Comparison of ENCODE assay signal across 22 cellular contexts in the genomic region with DNA sequence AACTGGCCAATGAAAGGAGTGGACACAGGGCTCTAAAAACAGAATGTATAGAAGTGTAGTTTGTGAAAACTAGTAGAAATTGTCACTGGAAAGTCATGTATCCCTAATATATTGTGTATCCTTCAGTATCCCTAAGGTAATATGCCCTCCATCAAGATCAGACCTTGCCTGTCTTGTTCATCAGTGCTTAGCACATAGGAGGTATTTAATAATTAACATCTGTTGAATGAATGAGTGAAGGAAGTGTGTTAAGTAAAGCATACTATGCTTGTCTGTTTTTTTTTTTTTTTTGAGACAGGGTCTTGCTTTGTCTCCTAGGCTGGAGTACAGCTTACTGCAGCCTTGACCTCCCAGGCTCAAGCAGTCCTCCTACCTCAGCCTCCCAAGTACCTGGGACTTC. TPM values are rescaled to one million over a fixed set of nuclear protein-coding genes. Genes with fewer than 3 reads are reported as not detected.
DNase-seq lines count a peak whose midpoint lies in the region; ATAC-seq, FAIRE-seq and TF ChIP-seq lines count a peak whose summit lies in the region.
"Had no signal": no experiment of that assay in that cellular context is flagged by ENCODE, and none has a peak within 500 bp of the region (broad histone marks: within the 10 kb centered on the region; RNA-seq: fewer than 3 reads in every experiment).

No MANE protein-coding gene starts in this region.

- DNase-seq in A549 (ENCODE audit: low read depth in 1 of 2, low spot score in 1 of 2), result no peak
- peak; percentile 28 for DNase-seq in Caki2 (ENCODE audit: low read depth)
- no peak for DNase-seq in GM12878 (ENCODE audit: low read depth, low spot score)
- DNase-seq in renal cortical epithelial cell (ENCODE audit: low read depth), result peak; percentile 63
- no peak for DNase-seq in activated naive CD8-positive, alpha-beta T cell treated with anti-CD3 and anti-CD28 coated beads, Interleukin-2, amount 50 U/mL, for 24 hours
- DNase-seq in NOMO-1 treated with dmso at 0.1 percent for 144 hours (lab: John Stamatoyannopoulos, UW; ENCODE audit: unreplicated experiment), result no peak
- DNase-seq in RKO (ENCODE audit: low spot score), result no peak
- DNase-seq: 8988T; Caco-2; CD4-positive, CD25-positive, alpha-beta regulatory T cell; CD8-positive, alpha-beta T cell; DMS53; DMS79 treated with DMSO at 0.1 percent for 48 hours; GF-D8; GM23248; H7; HCEC 1CT had no signal

- TF ChIP-seq CTCF in A549 (IDR thresholded peaks at IDR 0.05) (no peak), GM12878 (IDR thresholded peaks at IDR 0.05 in 2 of 3, conservative IDR thresholded peaks at IDR 0.05 in 1 of 3; ENCODE audit: control insufficient read depth in 2 of 3, extremely low read depth in 1 of 3, insufficient read depth in 1 of 3, low read depth in 3 of 3, low read length in 3 of 3) (no peak)

- no peak overlapping the region for H3K9ac ChIP-seq in GM12878 (ENCODE audit: control insufficient read depth, insufficient read depth, low read length)
- H3K9ac ChIP-seq: BLaER1, GM23248 had no signal

- H3K27me3 ChIP-seq in GM12878 (replicated peaks in 1 of 2; ENCODE audit: control insufficient read depth in 2 of 2, insufficient read depth in 2 of 2, low read length in 1 of 2), result no peaks in the 10 kb centered on the region
- H3K27me3 ChIP-seq: BLaER1 had no signal

- RAD21 ChIA-PET in GM12878 (lab: Charles Lee; ENCODE audit: unreplicated experiment), result interaction anchor here (1.0 kb wide), 1 partner anchor 41 kb away, joined by 5 read pairs; no protein-coding TSS in a partner anchor

- ATAC-seq in A549 (no peak; a peak in 1 of 6 replicates), GM12878 (no peak)
- ATAC-seq in activated naive CD8-positive, alpha-beta T cell treated with anti-CD3 and anti-CD28 coated beads, Interleukin-2, amount 50 U/mL, for 24 hours, result no peak
- ATAC-seq: CD8-positive, alpha-beta T cell had no signal

- no peaks in the 10 kb centered on the region for H3K9me3 Mint-ChIP-seq in activated naive CD8-positive, alpha-beta T cell treated with anti-CD3 and anti-CD28 coated beads, Interleukin-2, amount 50 U/mL, for 24 hours
- H3K9me3 Mint-ChIP-seq: CD4-positive, CD25-positive, alpha-beta regulatory T cell; CD8-positive, alpha-beta T cell had no signal

- 0 out of 3 replicates have a peak overlapping the region, but pooled peaks have one; percentile 1 for H3K4me2 ChIP-seq in A549
- H3K4me2 ChIP-seq in GM12878 (ENCODE audit: control insufficient read depth, insufficient read depth), result no peak overlapping the region
- H3K4me2 ChIP-seq: BLaER1 had no signal

- no peaks in the 10 kb centered on the region for H3K27me3 Mint-ChIP-seq in activated naive CD8-positive, alpha-beta T cell treated with anti-CD3 and anti-CD28 coated beads, Interleukin-2, amount 50 U/mL, for 24 hours
- H3K27me3 Mint-ChIP-seq: B cell; CD4-positive, CD25-positive, alpha-beta regulatory T cell had no signal

- H3K4me3 ChIP-seq in A549, result no peak overlapping the region
- no peak overlapping the region for H3K4me3 ChIP-seq in GM12878
- H3K4me3 ChIP-seq: BLaER1, GM23248 had no signal

- TF ChIP-seq POLR2A in A549 (IDR thresholded peaks at IDR 0.05; ENCODE audit: low read length), result no peak
- no peak for TF ChIP-seq POLR2A in GM12878 (IDR thresholded peaks at IDR 0.05; ENCODE audit: low read depth, low read length)

- SMC1A ChIA-PET in GM12878 (lab: Charles Lee; ENCODE audit: uncharacterized antibody, unreplicated experiment), result interaction anchor here (0.6 to 1.7 kb wide), 2 partner anchors 12 to 14 kb away, joined by 3 to 5 read pairs; no protein-coding TSS in a partner anchor

- peaks cover 9% of the 10 kb centered on the region for H3K4me1 Mint-ChIP-seq in activated naive CD8-positive, alpha-beta T cell treated with anti-CD3 and anti-CD28 coated beads, Interleukin-2, amount 50 U/mL, for 24 hours

- BruUV-seq in GM12878 (replicated peaks; lab: Mats Ljungman, UMichigan), result no TSS peak

- FAIRE-seq in A549 (lab: Jason Lieb, UNC) (no peak), GM12878 (lab: Jason Lieb, UNC) (peak; percentile 13)
- FAIRE-seq: GM12892, H1 had no signal

- in situ Hi-C loops in Caki2 (cut with HindIII; ENCODE audit: low pct_unique_long_range_greater_than_20kb, low sequenced_read_pairs) (no loop called here), GM12878 (cut with MboI) (no loop called here)

- no peak overlapping the region for H3K4me3 Mint-ChIP-seq in activated naive CD8-positive, alpha-beta T cell treated with anti-CD3 and anti-CD28 coated beads, Interleukin-2, amount 50 U/mL, for 24 hours
- H3K4me3 Mint-ChIP-seq: B cell; CD4-positive, CD25-positive, alpha-beta regulatory T cell; CD8-positive, alpha-beta T cell had no signal

- H3K36me3 Mint-ChIP-seq in activated naive CD8-positive, alpha-beta T cell treated with anti-CD3 and anti-CD28 coated beads, Interleukin-2, amount 50 U/mL, for 24 hours (ENCODE audit: low read depth), result peaks cover 9% of the 10 kb centered on the region

- H3K27ac Mint-ChIP-seq in activated naive CD8-positive, alpha-beta T cell treated with anti-CD3 and anti-CD28 coated beads, Interleukin-2, amount 50 U/mL, for 24 hours, result no peak overlapping the region
- H3K27ac Mint-ChIP-seq: B cell; CD4-positive, CD25-positive, alpha-beta regulatory T cell; CD8-positive, alpha-beta T cell had no signal

- H3K4me1 ChIP-seq in A549, result peaks cover 16% of the 10 kb centered on the region
- no peaks in the 10 kb centered on the region for H3K4me1 ChIP-seq in GM12878 (ENCODE audit: control insufficient read depth, insufficient read depth, low read length)
- H3K4me1 ChIP-seq: BLaER1 had no signal

- no peak for TF ChIP-seq EP300 in A549 (IDR thresholded peaks at IDR 0.05)
- TF ChIP-seq EP300 in GM12878 (IDR thresholded peaks at IDR 0.05; ENCODE audit: borderline replicate concordance in 1 of 2, control insufficient read depth in 1 of 2, low read depth in 2 of 2, low read length in 2 of 2), result no peak

- TF ChIP-seq RAD21 in A549 (conservative IDR thresholded peaks at IDR 0.05 in 1 of 2, IDR thresholded peaks at IDR 0.05 in 1 of 2) (no peak), GM12878 (IDR thresholded peaks at IDR 0.05; ENCODE audit: insufficient read depth, low read depth, low read length) (no peak)

- POLR2A ChIA-PET in A549 (lab: Yijun Ruan, JAX), result interaction anchor here (1.1 kb wide), 1 partner anchor 36 kb away, joined by 3 read pairs; a partner anchor contains a TSS
- POLR2A ChIA-PET in GM12878 (lab: Charles Lee), result interaction anchor here (0.6 kb wide), 1 partner anchor 34 kb away, joined by 3 read pairs; no protein-coding TSS in a partner anchor

- H3K79me2 ChIP-seq in GM12878 (ENCODE audit: control insufficient read depth, insufficient read depth, low read length), result peaks cover 33% of the 10 kb centered on the region

- intact Hi-C loops in GM12878 (cut with micrococcal nuclease; ENCODE audit: unreplicated experiment), result no loop called here

- CTCF ChIA-PET in A549 (lab: Yijun Ruan, JAX) (interaction anchor here (0.9 to 1.6 kb wide), 3 partner anchors 16 to 424 kb away, joined by 3 to 5 read pairs (median 3); a partner anchor contains a TSS), GM12878 (lab: Yijun Ruan, JAX) (interaction anchor here (0.7 to 1.0 kb wide), 2 partner anchors 22 to 905 kb away, joined by 3 read pairs; no protein-coding TSS in a partner anchor)

- no peaks in the 10 kb centered on the region; a peak in 1 of 4 replicates for H3K36me3 ChIP-seq in GM12878 (ENCODE audit: control insufficient read depth in 2 of 2, insufficient read depth in 2 of 2, low read length in 1 of 2)

- H3K27ac ChIP-seq in A549 (no peak overlapping the region), GM12878 (ENCODE audit: control insufficient read depth, insufficient read depth) (no peak overlapping the region)
- H3K27ac ChIP-seq: BLaER1, C4-2B, GM23248 had no signal

- no peaks in the 10 kb centered on the region for H3K9me3 ChIP-seq in A549
- no peaks in the 10 kb centered on the region for H3K9me3 ChIP-seq in GM12878 (replicated peaks; ENCODE audit: control insufficient read depth, insufficient read depth, low read length)
- H3K9me3 ChIP-seq: BLaER1, Caco-2 had no signal

- H4K20me1 ChIP-seq in GM12878 (ENCODE audit: control insufficient read depth, insufficient read depth), result no peaks in the 10 kb centered on the region

- no peak overlapping the region for H2AFZ ChIP-seq in GM12878 (ENCODE audit: control insufficient read depth, low read depth, low read length)
- H2AFZ ChIP-seq: GM23248 had no signal

RNA-seq across cellular contexts. Expression of a gene that starts 15.8 kb away (rescaled TPM):
- 23.0 and 26.1 TPM in 2 replicates for polyA plus RNA-seq in A549 (2011; rRNA removed)
- 7.4 and 8.8 TPM in 2 replicates for polyA plus RNA-seq in A549 (2012; cell fraction: cytosol; rRNA removed)
- polyA plus RNA-seq in A549 (2012; cell fraction: nucleus; rRNA removed), result 9.8 and 12.5 TPM in 2 replicates
- 15.2 to 18.6 TPM (median 18.2 TPM) in 3 replicates for polyA plus RNA-seq in A549 (2017; fragmentation: RNase III; extraction: RNeasy Plus Mini Kit Qiagen cat#74134 plus additional on column Dnase treatment)
- polyA minus RNA-seq in A549 (2011; rRNA and poly(A)+ RNA removed), result 23.4 and 26.6 TPM in 2 replicates
- total RNA-seq in Caki2 (2014; rRNA removed; shearing (Covaris generic); ENCODE audit: low replicate concordance), result 11.2 and 32.6 TPM in 2 replicates
- 170 and 181 TPM in 2 replicates for total RNA-seq in GM12878 (2013; cell fraction: nucleolus; rRNA removed)
- total RNA-seq in GM12878 (2014; rRNA removed), result 30.4 and 31.2 TPM in 2 replicates
- 27.6 and 31.6 TPM in 2 replicates for total RNA-seq in GM12878 (2014; rRNA removed; fragmentation: Illumina TruSeq; extraction: Trizol)
- 29.6 and 30.1 TPM in 2 replicates for total RNA-seq in GM12878 (2021)
- polyA plus RNA-seq in GM12878 (2011; ENCODE audit: low read depth), result 9.3 TPM
- polyA plus RNA-seq in GM12878 (2011; rRNA removed), result 15.9 and 17.8 TPM in 2 replicates
- polyA plus RNA-seq in GM12878 (2011; cell fraction: cytosol; rRNA removed), result 10.1 and 14.8 TPM in 2 replicates
- polyA plus RNA-seq in GM12878 (2011; cell fraction: nucleus; rRNA removed), result 23.3 and 24.5 TPM in 2 replicates
- 10.3 and 11.8 TPM in 2 replicates for polyA plus RNA-seq in GM12878 (2012)
- polyA plus RNA-seq in GM12878 (2014; fragmentation: Illumina TruSeq; extraction: Trizol), result 22.1 and 23.3 TPM in 2 replicates
- polyA plus RNA-seq in GM12878 (2014; fragmentation: Nextera tagmentation; extraction: Ambion mirVana), result 1 to 10 TPM; 4.3 to 5.2 TPM
- 16.1 and 17.4 TPM in 2 replicates for polyA plus RNA-seq in GM12878 (2014; rRNA removed)
- 10 to 100 TPM; 35.2 to 36.6 TPM for polyA plus RNA-seq in GM12878 (2016; fragmentation: Nextera tagmentation; extraction: Ambion mirVana)
- polyA minus RNA-seq in GM12878 (2011; rRNA and poly(A)+ RNA removed), result 37.7 and 46.3 TPM in 2 replicates
- 15.4 and 18.6 TPM in 2 replicates for polyA minus RNA-seq in GM12878 (2011; cell fraction: cytosol; rRNA and poly(A)+ RNA removed)
- 27.9 and 39.5 TPM in 2 replicates for polyA minus RNA-seq in GM12878 (2011; cell fraction: nucleus; rRNA and poly(A)+ RNA removed)
- 32.3 and 50.0 TPM in 2 replicates for total RNA-seq in renal cortical epithelial cell

RNA-seq across cellular contexts. Expression of a gene that starts 36.3 kb away (rescaled TPM):
- polyA plus RNA-seq in A549 (2011; rRNA removed) (437 and 557 TPM in 2 replicates), A549 (2017; fragmentation: RNase III; extraction: RNeasy Plus Mini Kit Qiagen cat#74134 plus additional on column Dnase treatment) (227 to 254 TPM (median 245 TPM) in 3 replicates), GM12878 (2011; rRNA removed) (67.2 and 86.2 TPM in 2 replicates), GM12878 (2014; fragmentation: Illumina TruSeq; extraction: Trizol) (202 and 218 TPM in 2 replicates), GM12878 (2014; fragmentation: Nextera tagmentation; extraction: Ambion mirVana) (100 to 1,000 TPM in 1 of 2 experiments, 10 to 100 TPM in 1; 39.8 to 105 TPM), GM12878 (2014; rRNA removed) (105 and 114 TPM in 2 replicates), GM12878 (2016; fragmentation: Nextera tagmentation; extraction: Ambion mirVana) (100 to 1,000 TPM; 495 to 517 TPM)
- 107 and 112 TPM in 2 replicates for polyA plus RNA-seq in A549 (2012; cell fraction: cytosol; rRNA removed)
- polyA plus RNA-seq in A549 (2012; cell fraction: nucleus; rRNA removed), result 194 and 211 TPM in 2 replicates
- 218 and 240 TPM in 2 replicates for polyA minus RNA-seq in A549 (2011; rRNA and poly(A)+ RNA removed)
- 59.3 and 66.5 TPM in 2 replicates for total RNA-seq in Caki2 (2014; rRNA removed; shearing (Covaris generic); ENCODE audit: low replicate concordance)
- 30.1 and 31.5 TPM in 2 replicates for total RNA-seq in GM12878 (2013; cell fraction: nucleolus; rRNA removed)
- total RNA-seq in GM12878 (2014; rRNA removed) (53.0 and 70.1 TPM in 2 replicates), GM12878 (2014; rRNA removed; fragmentation: Illumina TruSeq; extraction: Trizol) (45.7 and 46.5 TPM in 2 replicates), GM12878 (2021) (162 and 182 TPM in 2 replicates), renal cortical epithelial cell (123 and 354 TPM in 2 replicates)
- 200 TPM for polyA plus RNA-seq in GM12878 (2011; ENCODE audit: low read depth)
- polyA plus RNA-seq in GM12878 (2011; cell fraction: cytosol; rRNA removed), result 59.4 and 64.0 TPM in 2 replicates
- 54.5 and 56.6 TPM in 2 replicates for polyA plus RNA-seq in GM12878 (2011; cell fraction: nucleus; rRNA removed)
- polyA plus RNA-seq in GM12878 (2012), result 235 and 250 TPM in 2 replicates
- polyA minus RNA-seq in GM12878 (2011; rRNA and poly(A)+ RNA removed), result 61.8 and 82.7 TPM in 2 replicates
- 62.5 and 64.2 TPM in 2 replicates for polyA minus RNA-seq in GM12878 (2011; cell fraction: cytosol; rRNA and poly(A)+ RNA removed)
- polyA minus RNA-seq in GM12878 (2011; cell fraction: nucleus; rRNA and poly(A)+ RNA removed), result 19.9 and 26.7 TPM in 2 replicates

Comparison
In these comparisons a context has a peak if more than half of its experiments do, and no peak if none do; other contexts are left out.
1. DNase-seq: peak in Caki2 (single experiment) and renal cortical epithelial cell (single experiment); none in A549 (0 of 2), GM12878 (single experiment), activated naive CD8-positive, alpha-beta T cell treated with anti-CD3 and anti-CD28 coated beads, Interleukin-2, amount 50 U/mL, for 24 hours (single experiment), NOMO-1 treated with dmso at 0.1 percent for 144 hours (single experiment) and RKO (single experiment).